ENCODE assay signal across 19 cellular contexts in the genomic region with DNA sequence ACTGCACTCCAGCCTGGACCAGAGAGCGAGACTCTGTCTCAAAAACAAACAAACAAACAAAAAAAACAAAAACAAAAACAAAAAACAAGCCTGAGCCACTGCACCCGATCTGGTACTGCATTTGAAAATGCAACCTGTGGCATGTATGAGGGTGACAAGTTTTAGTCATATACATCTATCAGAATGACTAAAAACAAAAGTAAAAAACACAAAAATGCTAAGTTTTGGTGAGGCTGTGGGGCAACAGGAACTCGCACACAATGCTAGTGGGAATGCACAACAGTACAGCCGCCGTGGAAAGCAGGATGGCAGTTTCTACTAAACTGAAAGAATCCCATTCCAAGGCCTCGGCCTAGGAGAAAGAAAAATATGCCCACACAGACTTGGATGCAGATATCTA. TPM values are rescaled to one million over a fixed set of nuclear protein-coding genes. Genes with fewer than 3 reads are reported as not detected.
DNase-seq lines count a peak whose midpoint lies in the region; ATAC-seq and TF ChIP-seq lines count a peak whose summit lies in the region.
"Had no signal": no experiment of that assay in that cellular context is flagged by ENCODE, and none has a peak within 500 bp of the region (broad histone marks: within the 10 kb centered on the region; RNA-seq: fewer than 3 reads in every experiment).

No MANE protein-coding gene starts in this region.

- no peaks in the 10 kb centered on the region for H3K9me3 Mint-ChIP-seq in activated CD4-positive, alpha-beta memory T cell treated with anti-CD3 and anti-CD28 coated beads, Interleukin-2, amount 10 ng/mL, durations not matched to agents 7 days and 5 days
- H3K9me3 Mint-ChIP-seq: CD14-positive monocyte had no signal

- DNase-seq in activated CD4-positive, alpha-beta memory T cell treated with anti-CD3 and anti-CD28 coated beads, Interleukin-2, amount 10 ng/mL, durations not matched to agents 7 days and 5 days = peak; percentile 27
- DNase-seq in BE2C = no peak
- DNase-seq in left ventricle myocardium superior = no peak
- DNase-seq in brain microvascular endothelial cell = no peak
- DNase-seq: EL; GOT3; immature natural killer cell; MG63; NK-92 treated with Interleukin-12 subunit alpha and Interleukin-12 subunit beta, amount 100 ng/mL, for 24 hours; Right ventricle myocardium superior; stimulated activated naive CD4-positive, alpha-beta T cell treated with Interleukin-2 at 50 U/mL for 16 hours; T1000 had no signal

- H3K9me3 ChIP-seq in BE2C = peaks cover under 1% of the 10 kb centered on the region; the same call in 1 of the 2 replicates
- H3K9me3 ChIP-seq: MG63, neutrophil had no signal

- peaks cover 25% of the 10 kb centered on the region for H3K36me3 Mint-ChIP-seq in activated CD4-positive, alpha-beta memory T cell treated with anti-CD3 and anti-CD28 coated beads, Interleukin-2, amount 10 ng/mL, durations not matched to agents 7 days and 5 days (ENCODE audit: low read depth)

- peak overlapping the region; percentile 16 for H3K27ac Mint-ChIP-seq in activated CD4-positive, alpha-beta memory T cell treated with anti-CD3 and anti-CD28 coated beads, Interleukin-2, amount 10 ng/mL, durations not matched to agents 7 days and 5 days
- H3K27ac Mint-ChIP-seq: immature natural killer cell had no signal

- no peak overlapping the region for H3K27ac ChIP-seq in brain microvascular endothelial cell
- H3K27ac ChIP-seq: neutrophil had no signal

- no peak for TF ChIP-seq CTCF in BE2C (IDR thresholded peaks at IDR 0.05; ENCODE audit: low read depth, low read length)
- no peak for TF ChIP-seq CTCF in brain microvascular endothelial cell (IDR thresholded peaks at IDR 0.05; ENCODE audit: low read depth, low read length, missing control alignments)

- peaks cover 22% of the 10 kb centered on the region for H3K4me1 Mint-ChIP-seq in activated CD4-positive, alpha-beta memory T cell treated with anti-CD3 and anti-CD28 coated beads, Interleukin-2, amount 10 ng/mL, durations not matched to agents 7 days and 5 days
- H3K4me1 Mint-ChIP-seq: CD14-positive monocyte had no signal

- POLR2A ChIA-PET in activated CD4-positive, alpha-beta memory T cell treated with anti-CD3 and anti-CD28 coated beads, Interleukin-2, amount 10 ng/mL, durations not matched to agents 7 days and 5 days (lab: Charles Lee) = no interaction called here

- in situ Hi-C loops in brain microvascular endothelial cell (cut with HindIII; ENCODE audit: low pct_ligation_motif_present, low sequenced_read_pairs) = no loop called here

- H3K27me3 ChIP-seq in BE2C (no peaks in the 10 kb centered on the region), brain microvascular endothelial cell (replicated peaks) (no peaks in the 10 kb centered on the region)
- H3K27me3 ChIP-seq: MG63, neutrophil had no signal

- H3K4me3 Mint-ChIP-seq in activated CD4-positive, alpha-beta memory T cell treated with anti-CD3 and anti-CD28 coated beads, Interleukin-2, amount 10 ng/mL, durations not matched to agents 7 days and 5 days = peak overlapping the region; percentile 10
- H3K4me3 Mint-ChIP-seq: CD14-positive monocyte, immature natural killer cell had no signal

- peak; percentile 71 for ATAC-seq in GM18498 (IDR thresholded peaks at IDR 0.05; ENCODE audit: unreplicated experiment)
- ATAC-seq in GM18867 (IDR thresholded peaks at IDR 0.05; ENCODE audit: unreplicated experiment) = peak; percentile 88
- peak; percentile 62 for ATAC-seq in HG02571 (IDR thresholded peaks at IDR 0.05; ENCODE audit: unreplicated experiment)
- ATAC-seq in left ventricle myocardium superior = no peak
- ATAC-seq: sciatic nerve had no signal

- CTCF ChIA-PET in activated CD4-positive, alpha-beta memory T cell treated with anti-CD3 and anti-CD28 coated beads, Interleukin-2, amount 10 ng/mL, durations not matched to agents 7 days and 5 days (lab: Charles Lee) = interaction anchor here (1.2 kb wide), 1 partner anchor 109 kb away, joined by 4 read pairs; a partner anchor contains a TSS

- H3K36me3 ChIP-seq in BE2C (peaks cover 38% of the 10 kb centered on the region), brain microvascular endothelial cell (replicated peaks) (no peaks in the 10 kb centered on the region)
- H3K36me3 ChIP-seq: neutrophil had no signal

- no peak overlapping the region for H3K4me3 ChIP-seq in BE2C (ENCODE audit: low read depth, low read length)
- H3K4me3 ChIP-seq in brain microvascular endothelial cell (ENCODE audit: low read depth, low read length) = no peak overlapping the region
- H3K4me3 ChIP-seq: MG63 had no signal

- intact Hi-C loops in left ventricle myocardium superior (cut with micrococcal nuclease) = no loop called here

- H3K4me1 ChIP-seq in BE2C = no peaks in the 10 kb centered on the region; the same call in none of the 2 replicates

- H3K27me3 Mint-ChIP-seq in activated CD4-positive, alpha-beta memory T cell treated with anti-CD3 and anti-CD28 coated beads, Interleukin-2, amount 10 ng/mL, durations not matched to agents 7 days and 5 days = no peaks in the 10 kb centered on the region

RNA-seq across cellular contexts. Expression of a gene that starts 7.8 kb away (rescaled TPM):
- 10 to 100 TPM; 27.5 to 28.1 TPM for total RNA-seq in activated CD4-positive, alpha-beta memory T cell treated with anti-CD3 and anti-CD28 coated beads, Interleukin-2, amount 10 ng/mL, durations not matched to agents 7 days and 5 days
- polyA plus RNA-seq in BE2C (2012; ENCODE audit: insufficient read depth, insufficient read length, low read depth) = 122 TPM
- total RNA-seq in left ventricle myocardium superior = 6.9 TPM

RNA-seq across cellular contexts. Expression of a gene that starts 55.2 kb away (rescaled TPM):
- total RNA-seq in activated CD4-positive, alpha-beta memory T cell treated with anti-CD3 and anti-CD28 coated beads, Interleukin-2, amount 10 ng/mL, durations not matched to agents 7 days and 5 days = under 1 TPM; 0.63 to 0.81 TPM
- polyA plus RNA-seq in BE2C (2012; ENCODE audit: insufficient read depth, insufficient read length, low read depth) = 0.15 TPM
- 0.22 TPM for total RNA-seq in left ventricle myocardium superior
- total RNA-seq: HT1080 had no signal
